ENCODE assay signal across 14 cellular contexts in genomic region chr7:39987641-39988347, GRCh38. TPM values are rescaled to one million over a fixed set of nuclear protein-coding genes. Genes with fewer than 3 reads are reported as not detected.
DNase-seq lines count a peak whose midpoint lies in the region; ATAC-seq and TF ChIP-seq lines count a peak whose summit lies in the region.
"Had no signal": no experiment of that assay in that cellular context is flagged by ENCODE, and none has a peak within 500 bp of the region (broad histone marks: within the 10 kb centered on the region; RNA-seq: fewer than 3 reads in every experiment).

No MANE protein-coding gene starts in this region.

- POLR2A ChIA-PET in OCI-LY7 (lab: Charles Lee) = interaction anchor here (0.6 kb wide), 1 partner anchor 69 kb away, joined by 4 read pairs; no protein-coding TSS in a partner anchor

- CTCF ChIA-PET in Calu3 (lab: Charles Lee) (interaction anchor here (0.5 kb wide), 1 partner anchor 130 kb away, joined by 3 read pairs; no protein-coding TSS in a partner anchor), OCI-LY7 (lab: Charles Lee; ENCODE audit: unreplicated experiment) (no interaction called here)

- no peak overlapping the region for H3K4me3 ChIP-seq in OCI-LY7 (ENCODE audit: low read depth, low read length, poor library complexity, severe bottlenecking)
- H3K4me3 ChIP-seq: sigmoid colon had no signal

- H4K20me1 ChIP-seq in OCI-LY7 (ENCODE audit: insufficient read depth, low read length) = peaks cover 10% of the 10 kb centered on the region

- H3K36me3 Mint-ChIP-seq in Calu3 (ENCODE audit: insufficient read depth, unreplicated experiment) = peaks cover 12% of the 10 kb centered on the region

- H3K36me3 ChIP-seq in OCI-LY7 (ENCODE audit: insufficient read depth, low read length) = peaks cover 72% of the 10 kb centered on the region

- H3K79me2 ChIP-seq in OCI-LY7 (ENCODE audit: insufficient read depth, low read depth, low read length) = peaks cover 96% of the 10 kb centered on the region

- H3K4me3 Mint-ChIP-seq in Calu3 (ENCODE audit: low read depth, unreplicated experiment) = no peak overlapping the region
- H3K4me3 Mint-ChIP-seq: nephron had no signal

- no peak overlapping the region for H3K4me2 ChIP-seq in OCI-LY7 (ENCODE audit: low read length)

- H3K9me3 Mint-ChIP-seq in Calu3 (ENCODE audit: low read depth, unreplicated experiment) = no peaks in the 10 kb centered on the region
- H3K9me3 Mint-ChIP-seq: nephron had no signal

- no peak for DNase-seq in Calu3
- peak; percentile 17 for DNase-seq in OCI-LY7 (ENCODE audit: low spot score)
- peak; percentile 20 for DNase-seq in central memory CD4-positive, alpha-beta T cell
- peak; percentile 7 for DNase-seq in occipital lobe (lab: John Stamatoyannopoulos, UW)
- no peak for DNase-seq in DMS 273 (lab: John Stamatoyannopoulos, UW; ENCODE audit: unreplicated experiment)
- no peak for DNase-seq in AG08396 (ENCODE audit: low spot score)
- DNase-seq: activated CD8-positive, alpha-beta memory T cell treated with anti-CD3 and anti-CD28 coated beads, Interleukin-2, amount 50 U/mL, for 4 hours; glutamatergic neuron; NCI-H2029 treated with DMSO at 0.1 percent for 48 hours; NCI-H82; sigmoid colon had no signal

- no peak for TF ChIP-seq CTCF in Calu3 (IDR thresholded peaks at IDR 0.05; ENCODE audit: unreplicated experiment)
- no peak for TF ChIP-seq CTCF in OCI-LY7 (conservative IDR thresholded peaks at IDR 0.05; ENCODE audit: low read length)

- ATAC-seq in HG03108 (IDR thresholded peaks at IDR 0.05; ENCODE audit: unreplicated experiment) = no peak
- no peak for ATAC-seq in GM19351 (IDR thresholded peaks at IDR 0.05; ENCODE audit: unreplicated experiment)

- H3K27ac ChIP-seq in OCI-LY7 (ENCODE audit: low read depth, low read length, poor library complexity, severe bottlenecking) = peak overlapping the region; percentile 13
- H3K27ac ChIP-seq: sigmoid colon had no signal

- H3K4me1 Mint-ChIP-seq in Calu3 (ENCODE audit: low read depth, unreplicated experiment) = peaks cover 23% of the 10 kb centered on the region

- H3K27me3 Mint-ChIP-seq in Calu3 (ENCODE audit: unreplicated experiment) = no peaks in the 10 kb centered on the region

- H3K4me1 ChIP-seq in OCI-LY7 (ENCODE audit: insufficient read depth, low read length, poor library complexity, severe bottlenecking) = peaks cover 26% of the 10 kb centered on the region

- no peaks in the 10 kb centered on the region for H3K9me2 ChIP-seq in OCI-LY7 (ENCODE audit: insufficient read depth, low read length)

- H3K27ac Mint-ChIP-seq in Calu3 (ENCODE audit: unreplicated experiment) = no peak overlapping the region

- BruUV-seq in Calu3 (replicated peaks; lab: Mats Ljungman, UMichigan) (TSS peak; percentile 26), OCI-LY7 (replicated peaks; lab: Mats Ljungman, UMichigan) (no TSS peak)

- peaks cover 5% of the 10 kb centered on the region; the same call in 1 of the 2 replicates for H3K9me3 ChIP-seq in OCI-LY7 (ENCODE audit: low read length)
- H3K9me3 ChIP-seq: sigmoid colon had no signal

- H2AFZ ChIP-seq in OCI-LY7 (ENCODE audit: low read length) = no peak overlapping the region

- intact Hi-C loops in Calu3 (cut with micrococcal nuclease; ENCODE audit: unreplicated experiment) = no loop called here
- intact Hi-C loops in OCI-LY7 (cut with micrococcal nuclease; ENCODE audit: unreplicated experiment) = loop anchor here (5.0 kb wide), 1 partner anchor 35 kb away; the partner anchor contains the start of gene CDK13

RNA-seq across cellular contexts. Expression of gene CDK13, which starts 37.7 kb away (rescaled TPM):
- 84.4 and 86.7 TPM in 2 replicates for total RNA-seq in Calu3 (2022)
- 81.9 and 84.3 TPM in 2 replicates for total RNA-seq in OCI-LY7 (2014; rRNA removed; shearing (Covaris generic))
- 90.9 and 101 TPM in 2 replicates for total RNA-seq in OCI-LY7 (2022)
- total RNA-seq in occipital lobe = 161 TPM

Comparison
In these comparisons a context has a peak if more than half of its experiments do, and no peak if none do; other contexts are left out.
1. DNase-seq: peak in OCI-LY7 (single experiment), central memory CD4-positive, alpha-beta T cell (single experiment) and occipital lobe (single experiment); none in Calu3 (single experiment), DMS 273 (single experiment) and AG08396 (single experiment).